Comparison of ENCODE assay signal across 8 cellular contexts in genomic region chr6:83193747-83194582, GRCh38. TPM values are rescaled to one million over a fixed set of nuclear protein-coding genes. Genes with fewer than 3 reads are reported as not detected.
DNase-seq lines count a peak whose midpoint lies in the region; ATAC-seq and TF ChIP-seq lines count a peak whose summit lies in the region.

No MANE protein-coding gene starts in this region.

- no peaks in the 10 kb centered on the region for H3K27me3 ChIP-seq in foreskin keratinocyte

- H3K27ac ChIP-seq in foreskin keratinocyte = no peak overlapping the region

- H3K9me3 Mint-ChIP-seq in nephron progenitor cell = no peaks in the 10 kb centered on the region

- H3K27me3 Mint-ChIP-seq in nephron progenitor cell (ENCODE audit: low read depth, poor library complexity) = peaks cover 7% of the 10 kb centered on the region

- peak overlapping the region; percentile 96 for H3K4me3 ChIP-seq in GM12865 (ENCODE audit: low read depth, low read length)

- peaks cover 32% of the 10 kb centered on the region for H3K4me1 Mint-ChIP-seq in nephron progenitor cell

- DNase-seq in 8988T = peak; percentile 79
- peak; percentile 24 for DNase-seq in GM12865 (ENCODE audit: low read depth)
- DNase-seq in NCI-H748 treated with DMSO at 0.1 percent for 48 hours (lab: John Stamatoyannopoulos, UW) = peak; percentile 40
- DNase-seq in activated T-helper 9 cell treated with anti-CD3 and anti-CD28 coated beads, Interleukin-2, amount 50 U/mL, for 16 hours (ENCODE audit: low read depth) = peak; percentile 11
- no peak for DNase-seq in foreskin keratinocyte
- peak; percentile 79 for DNase-seq in nephron progenitor cell
- DNase-seq in superior temporal gyrus (ENCODE audit: extremely low spot score) = no peak

- no peak for TF ChIP-seq CTCF in GM12865 (IDR thresholded peaks at IDR 0.05; ENCODE audit: insufficient read depth, low read depth, low read length, missing control alignments)
- TF ChIP-seq CTCF in foreskin keratinocyte (conservative IDR thresholded peaks at IDR 0.05) = no peak
- no peak for TF ChIP-seq CTCF in nephron progenitor cell (IDR thresholded peaks at IDR 0.05)

- H3K27ac Mint-ChIP-seq in nephron progenitor cell = no peak overlapping the region

- peaks cover 32% of the 10 kb centered on the region for H3K36me3 Mint-ChIP-seq in nephron progenitor cell (ENCODE audit: low read depth)

- H3K4me3 Mint-ChIP-seq in nephron progenitor cell = peak overlapping the region; percentile 100

- ATAC-seq in HG02938 (IDR thresholded peaks at IDR 0.05; ENCODE audit: unreplicated experiment) (peak; percentile 8), foreskin keratinocyte (peak; percentile 40)

- H3K4me1 ChIP-seq in foreskin keratinocyte = peaks cover 3% of the 10 kb centered on the region

RNA-seq across cellular contexts. Expression of gene RWDD2A, which starts 0.8 kb away (rescaled TPM):
- total RNA-seq in foreskin keratinocyte = 1.1 TPM in 2 replicates
- polyA plus RNA-seq in foreskin keratinocyte = 0.91 and 0.94 TPM in 2 replicates

RNA-seq across cellular contexts. Expression of gene PGM3, which starts 0.9 kb away (rescaled TPM):
- total RNA-seq in foreskin keratinocyte = 32.3 and 40.6 TPM in 2 replicates
- polyA plus RNA-seq in foreskin keratinocyte = 17.5 and 18.7 TPM in 2 replicates

Comparison
In these comparisons a context has a peak if more than half of its experiments do, and no peak if none do; other contexts are left out.
1. DNase-seq: peak in 8988T (single experiment), GM12865 (single experiment), NCI-H748 treated with DMSO at 0.1 percent for 48 hours (single experiment), activated T-helper 9 cell treated with anti-CD3 and anti-CD28 coated beads, Interleukin-2, amount 50 U/mL, for 16 hours (single experiment) and nephron progenitor cell (single experiment); none in foreskin keratinocyte (0 of 2) and superior temporal gyrus (single experiment).